ENCODE assay signal across 7 cellular contexts in genomic region chr17:7579001-7579838, GRCh38. TPM values are rescaled to one million over a fixed set of nuclear protein-coding genes. Genes with fewer than 3 reads are reported as not detected.
A peak's percentile ranks its signal among the peaks of the same experiment; 100 is the strongest.
DNase-seq lines count a peak whose midpoint lies in the region; ATAC-seq and TF ChIP-seq lines count a peak whose summit lies in the region.

A gene with protein sequence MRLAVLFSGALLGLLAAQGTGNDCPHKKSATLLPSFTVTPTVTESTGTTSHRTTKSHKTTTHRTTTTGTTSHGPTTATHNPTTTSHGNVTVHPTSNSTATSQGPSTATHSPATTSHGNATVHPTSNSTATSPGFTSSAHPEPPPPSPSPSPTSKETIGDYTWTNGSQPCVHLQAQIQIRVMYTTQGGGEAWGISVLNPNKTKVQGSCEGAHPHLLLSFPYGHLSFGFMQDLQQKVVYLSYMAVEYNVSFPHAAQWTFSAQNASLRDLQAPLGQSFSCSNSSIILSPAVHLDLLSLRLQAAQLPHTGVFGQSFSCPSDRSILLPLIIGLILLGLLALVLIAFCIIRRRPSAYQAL (plus strand): TSS chr17:7579638. CDS start chr17:7579678, 40 bp downstream.

- H3K4me3 ChIP-seq in SK-N-MC (peak within 1 kb of the TSS; percentile 24; the same call in 1 of the 2 replicates), left ventricle myocardium inferior (peak within 1 kb of the TSS; percentile 76), sigmoid colon (peak within 1 kb of the TSS in 3 of 4 donors; percentile 14 to 40 (median 28))

- H3K9me3 Mint-ChIP-seq in activated naive CD8-positive, alpha-beta T cell treated with anti-CD3 and anti-CD28 coated beads, Interleukin-2, amount 50 U/mL, for 24 hours = no peaks in the 10 kb centered on the region

- peak within 1 kb of the TSS; percentile 91 for H3K4me3 Mint-ChIP-seq in activated naive CD8-positive, alpha-beta T cell treated with anti-CD3 and anti-CD28 coated beads, Interleukin-2, amount 50 U/mL, for 24 hours

- H3K36me3 ChIP-seq in SK-N-MC (ENCODE audit: insufficient read depth, low read length) = peaks cover 50% of the 10 kb centered on the region
- peaks cover 50% of the 10 kb centered on the region for H3K36me3 ChIP-seq in left ventricle myocardium inferior
- peaks cover 45 to 50% (median 48%) of the 10 kb centered on the region in 4 donors for H3K36me3 ChIP-seq in sigmoid colon

- peaks cover 88% of the 10 kb centered on the region for H3K4me1 ChIP-seq in left ventricle myocardium inferior
- peaks cover 0 to 68% (median 60%) of the 10 kb centered on the region in 4 donors for H3K4me1 ChIP-seq in sigmoid colon

- H3K27ac ChIP-seq in SK-N-MC (peak within 1 kb of the TSS; percentile 92), left ventricle myocardium inferior (replicated peaks) (peak within 1 kb of the TSS; percentile 96), sigmoid colon (peak within 1 kb of the TSS; percentile 91 to 92 (median 92))

- H3K9me3 ChIP-seq in SK-N-MC (ENCODE audit: low read depth, low read length) (no peaks in the 10 kb centered on the region), left ventricle myocardium inferior (replicated peaks) (no peaks in the 10 kb centered on the region), sigmoid colon (no peaks in the 10 kb centered on the region)

- TF ChIP-seq POLR2A in GM15510 (IDR thresholded peaks at IDR 0.05; ENCODE audit: borderline replicate concordance, extremely low read depth, insufficient read length) (peak; percentile 58), sigmoid colon (IDR thresholded peaks at IDR 0.05) (peak; percentile 31 to 46)

- TF ChIP-seq CTCF in left ventricle myocardium inferior (IDR thresholded peaks at IDR 0.05; ENCODE audit: borderline replicate concordance) = no peak
- no peak for TF ChIP-seq CTCF in sigmoid colon (IDR thresholded peaks at IDR 0.05)

- peaks cover 63% of the 10 kb centered on the region for H3K36me3 Mint-ChIP-seq in activated naive CD8-positive, alpha-beta T cell treated with anti-CD3 and anti-CD28 coated beads, Interleukin-2, amount 50 U/mL, for 24 hours (ENCODE audit: low read depth)

- no peak within 1 kb of the TSS for H3K9ac ChIP-seq in SK-N-MC (ENCODE audit: insufficient read length)

- intact Hi-C loops in left ventricle myocardium inferior (cut with micrococcal nuclease) (no loop called here), sigmoid colon (cut with DNase I) (no loop called here)

- H3K27me3 ChIP-seq in left ventricle myocardium inferior (ENCODE audit: low read depth) = no peaks in the 10 kb centered on the region
- no peaks in the 10 kb centered on the region for H3K27me3 ChIP-seq in sigmoid colon

- peak; percentile 39 for ATAC-seq in HG03175 (IDR thresholded peaks at IDR 0.05; ENCODE audit: unreplicated experiment)
- peak; percentile 76 for ATAC-seq in activated naive CD8-positive, alpha-beta T cell treated with anti-CD3 and anti-CD28 coated beads, Interleukin-2, amount 50 U/mL, for 24 hours

- WGBS in sigmoid colon, 2 donors = 9 to 18% methylated on average over 7 of the region's 7 CpGs

- H3K4me1 Mint-ChIP-seq in activated naive CD8-positive, alpha-beta T cell treated with anti-CD3 and anti-CD28 coated beads, Interleukin-2, amount 50 U/mL, for 24 hours = peaks cover 91% of the 10 kb centered on the region

- no peaks in the 10 kb centered on the region for H3K27me3 Mint-ChIP-seq in activated naive CD8-positive, alpha-beta T cell treated with anti-CD3 and anti-CD28 coated beads, Interleukin-2, amount 50 U/mL, for 24 hours

- no peak for TF ChIP-seq EP300 in sigmoid colon (IDR thresholded peaks at IDR 0.05)

- DNase-seq in SK-N-MC (ENCODE audit: low read depth, low spot score) (no peak), left ventricle myocardium inferior (peak; percentile 54), sigmoid colon (peak; percentile 90), NCI-H446 treated with DMSO at 0.1 percent for 48 hours (lab: John Stamatoyannopoulos, UW) (no peak)
- DNase-seq in activated naive CD8-positive, alpha-beta T cell treated with anti-CD3 and anti-CD28 coated beads, Interleukin-2, amount 50 U/mL, for 24 hours = peak; percentile 78

- peak within 1 kb of the TSS; percentile 100 for H3K27ac Mint-ChIP-seq in activated naive CD8-positive, alpha-beta T cell treated with anti-CD3 and anti-CD28 coated beads, Interleukin-2, amount 50 U/mL, for 24 hours

RNA-seq across cellular contexts. Expression of the gene that starts here (rescaled TPM):
- total RNA-seq in left ventricle myocardium inferior (25.5 TPM), sigmoid colon (10 to 100 TPM; 24.6 to 56.4 (median 37.0) TPM)
- 100 to 1,000 TPM in 2 of 3 donors, 10 to 100 TPM in 1; 58.3 to 161 (median 118) TPM for polyA plus RNA-seq in sigmoid colon

Comparison
In these comparisons a context has a peak if more than half of its experiments do, and no peak if none do; other contexts are left out.
1. DNase-seq: peak in activated naive CD8-positive, alpha-beta T cell treated with anti-CD3 and anti-CD28 coated beads, Interleukin-2, amount 50 U/mL, for 24 hours (single experiment), left ventricle myocardium inferior (single experiment) and sigmoid colon (single experiment); none in SK-N-MC (single experiment) and NCI-H446 treated with DMSO at 0.1 percent for 48 hours (single experiment).
2. H3K4me3 ChIP-seq: peak in every context shown above with its lines; median percentile 76 in left ventricle myocardium inferior; 28 in sigmoid colon; 24 in SK-N-MC.
3. Peak in every context shown above with its lines, with median percentiles within 50 percentile points of each other: H3K27ac ChIP-seq.